ENCODE assay signal across 8 cellular contexts in genomic region chr7:6577369-6578113, GRCh38. TPM values are rescaled to one million over a fixed set of nuclear protein-coding genes. Genes with fewer than 3 reads are reported as not detected.
DNase-seq lines count a peak whose midpoint lies in the region; ATAC-seq lines count a peak whose summit lies in the region.

Gene ZDHHC4, plus strand, starts transcription at chr7:6577454. Its CDS starts 3,108 bp downstream, at chr7:6580562.

- H3K79me1 ChIP-seq in mesenchymal stem cell (replicated peaks; ENCODE audit: low read length, poor library complexity, severe bottlenecking): peaks cover 9% of the 10 kb centered on the region

- H3K4ac ChIP-seq in mesenchymal stem cell (ENCODE audit: low read depth in 1 of 2, low read length in 2 of 2): peak within 1 kb of the TSS; percentile 24 to 95

- peaks cover 0 to 4% of the 10 kb centered on the region in 2 donors for H3K27me3 Mint-ChIP-seq in CD8-positive, alpha-beta memory T cell

- peak within 1 kb of the TSS in 1 of 2 experiments; percentile 18 for H2BK12ac ChIP-seq in mesenchymal stem cell (ENCODE audit: low read length in 2 of 2)

- CTCF ChIA-PET in CD8-positive, alpha-beta memory T cell (lab: Charles Lee): interaction anchor here (0.9 to 1.8 kb wide), 3 partner anchors 13 to 56 kb away, joined by 3 to 10 read pairs (median 3); partner anchors contain the start of gene INTS15

- peak within 1 kb of the TSS; percentile 82 to 93 (median 87) for H3K4me3 Mint-ChIP-seq in CD8-positive, alpha-beta memory T cell

- WGBS in mesenchymal stem cell: 39% methylated on average over 29 of the region's 51 CpGs

- peak within 1 kb of the TSS; percentile 22 for H2BK5ac ChIP-seq in mesenchymal stem cell (ENCODE audit: low read depth, low read length, poor library complexity, severe bottlenecking)

- H3K23ac ChIP-seq in mesenchymal stem cell (ENCODE audit: low read length in 2 of 2): no peak within 1 kb of the TSS

- peak within 1 kb of the TSS; percentile 91 for H3K27ac ChIP-seq in CD8-positive, alpha-beta memory T cell (ENCODE audit: low read depth, low read length)
- H3K27ac ChIP-seq in effector memory CD4-positive, alpha-beta T cell (ENCODE audit: insufficient read depth, low read length, poor library complexity, severe bottlenecking): peak within 1 kb of the TSS; percentile 94
- peak within 1 kb of the TSS; percentile 13 for H3K27ac ChIP-seq in mesenchymal stem cell (ENCODE audit: low read length, poor library complexity, severe bottlenecking)

- peak within 1 kb of the TSS; percentile 78 for H2BK15ac ChIP-seq in mesenchymal stem cell (ENCODE audit: low read depth, poor library complexity, severe bottlenecking)

- H3K9me3 Mint-ChIP-seq in CD8-positive, alpha-beta memory T cell: no peaks in the 10 kb centered on the region

- no peak within 1 kb of the TSS for H2AFZ ChIP-seq in mesenchymal stem cell (ENCODE audit: low read depth, low read length)

- peak within 1 kb of the TSS; percentile 77 for H3K4me3 ChIP-seq in CD8-positive, alpha-beta memory T cell (ENCODE audit: low read length)
- H3K4me3 ChIP-seq in effector memory CD4-positive, alpha-beta T cell (ENCODE audit: insufficient read depth, low read depth, low read length, poor library complexity, severe bottlenecking): peak within 1 kb of the TSS; percentile 76
- H3K4me3 ChIP-seq in mesenchymal stem cell (ENCODE audit: insufficient read depth in 1 of 2, low read depth in 1 of 2, low read length in 2 of 2): peak within 1 kb of the TSS; percentile 73 to 86

- peak within 1 kb of the TSS; percentile 54 for H2BK120ac ChIP-seq in mesenchymal stem cell (ENCODE audit: low read depth, low read length)

- H3K36me3 Mint-ChIP-seq in CD8-positive, alpha-beta memory T cell: peaks cover 3 to 33% (median 7%) of the 10 kb centered on the region in 3 donors

- peaks cover 5 to 38% (median 6%) of the 10 kb centered on the region in 3 donors for H3K4me1 Mint-ChIP-seq in CD8-positive, alpha-beta memory T cell

- H3K14ac ChIP-seq in mesenchymal stem cell (ENCODE audit: low read length in 2 of 2): peak within 1 kb of the TSS; percentile 37 to 77

- peaks cover 5% of the 10 kb centered on the region for H3K36me3 ChIP-seq in CD8-positive, alpha-beta memory T cell (ENCODE audit: insufficient read depth, low read length)
- peaks cover 11% of the 10 kb centered on the region for H3K36me3 ChIP-seq in effector memory CD4-positive, alpha-beta T cell (ENCODE audit: control insufficient read depth, insufficient read depth, low read length)
- H3K36me3 ChIP-seq in mesenchymal stem cell (ENCODE audit: control insufficient read depth in 1 of 2, insufficient read depth in 2 of 2, low read depth in 1 of 2, low read length in 2 of 2): peaks cover 11 to 24% of the 10 kb centered on the region in 2 experiments

- no peaks in the 10 kb centered on the region for H3K9me3 ChIP-seq in CD8-positive, alpha-beta memory T cell (ENCODE audit: low read length)
- H3K9me3 ChIP-seq in effector memory CD4-positive, alpha-beta T cell (ENCODE audit: control insufficient read depth, low read length): no peaks in the 10 kb centered on the region
- no peaks in the 10 kb centered on the region for H3K9me3 ChIP-seq in mesenchymal stem cell (ENCODE audit: control insufficient read depth, low read length)

- peaks cover 10% of the 10 kb centered on the region for H3K4me1 ChIP-seq in CD8-positive, alpha-beta memory T cell (ENCODE audit: insufficient read depth, low read length)
- H3K4me1 ChIP-seq in effector memory CD4-positive, alpha-beta T cell (ENCODE audit: control insufficient read depth, insufficient read depth, low read length, poor library complexity, severe bottlenecking): no peaks in the 10 kb centered on the region
- peaks cover 12% of the 10 kb centered on the region for H3K4me1 ChIP-seq in mesenchymal stem cell (ENCODE audit: control insufficient read depth, insufficient read depth, low read depth, low read length)

- ATAC-seq in GM19467 (IDR thresholded peaks at IDR 0.05; ENCODE audit: unreplicated experiment): peak; percentile 98

- peak within 1 kb of the TSS; percentile 89 to 98 (median 91) for H3K27ac Mint-ChIP-seq in CD8-positive, alpha-beta memory T cell

- H4K8ac ChIP-seq in mesenchymal stem cell (ENCODE audit: low read length): peak within 1 kb of the TSS; percentile 99

- peak within 1 kb of the TSS; percentile 29 to 91 for H3K18ac ChIP-seq in mesenchymal stem cell (ENCODE audit: low read depth in 1 of 2, low read length in 2 of 2)

- POLR2A ChIA-PET in CD8-positive, alpha-beta memory T cell (lab: Charles Lee): interaction anchor here (0.8 to 2.2 kb wide), 2 partner anchors 13 to 54 kb away, joined by 3 to 13 read pairs; partner anchors contain the start of gene INTS15

- peak; percentile 78 to 90 (median 85) for DNase-seq in CD8-positive, alpha-beta memory T cell
- DNase-seq in HPDE6-E6E7 (ENCODE audit: extremely low spot score) (peak; percentile 90), NK-92 (lab: John Stamatoyannopoulos, UW; ENCODE audit: unreplicated experiment) (peak; percentile 56), mesenchymal stem cell (peak; percentile 89)
- DNase-seq in activated CD8-positive, alpha-beta memory T cell treated with anti-CD3 and anti-CD28 coated beads for 24 hours: peak; percentile 93
- DNase-seq in effector memory CD4-positive, alpha-beta T cell: peak; percentile 70 to 77 (median 73)
- peak; percentile 80 for DNase-seq in stimulated activated CD8-positive, alpha-beta memory T cell treated with anti-CD3 and anti-CD28 coated beads, Interleukin-12 subunit alpha, Interleukin-12 subunit beta, amount 100 ng/mL, for 24 hours (ENCODE audit: extremely low read depth)

- H3K9ac ChIP-seq in mesenchymal stem cell (ENCODE audit: low read length): peak within 1 kb of the TSS; percentile 90

- no peaks in the 10 kb centered on the region for H3K27me3 ChIP-seq in CD8-positive, alpha-beta memory T cell (ENCODE audit: insufficient read depth, low read length, poor library complexity, severe bottlenecking)
- no peaks in the 10 kb centered on the region for H3K27me3 ChIP-seq in effector memory CD4-positive, alpha-beta T cell (replicated peaks; ENCODE audit: control insufficient read depth, insufficient read depth, low read length, poor library complexity, severe bottlenecking)
- peaks cover 2 to 3% of the 10 kb centered on the region in 2 experiments for H3K27me3 ChIP-seq in mesenchymal stem cell (ENCODE audit: control insufficient read depth in 1 of 2, insufficient read depth in 1 of 2, low read length in 2 of 2)

- H2AK5ac ChIP-seq in mesenchymal stem cell (ENCODE audit: low read length, severe bottlenecking): no peak within 1 kb of the TSS

- H4K91ac ChIP-seq in mesenchymal stem cell (ENCODE audit: low read length): peak within 1 kb of the TSS; percentile 98

- peak within 1 kb of the TSS; percentile 66 for H3K4me2 ChIP-seq in mesenchymal stem cell (ENCODE audit: low read length, poor library complexity, severe bottlenecking)

RNA-seq across cellular contexts. Expression of gene ZDHHC4, which starts in this region (rescaled TPM):
- 10 to 100 TPM; 31.6 to 34.9 TPM for total RNA-seq in CD8-positive, alpha-beta memory T cell
- 57.6 TPM for polyA plus RNA-seq in CD8-positive, alpha-beta memory T cell
- 48.8 TPM for polyA plus RNA-seq in mesenchymal stem cell (2013, experiment 1 of 2)
- 54.1 TPM for polyA plus RNA-seq in mesenchymal stem cell (2013, experiment 2 of 2)

Comparison
In these comparisons a context has a peak if more than half of its experiments do, and no peak if none do; other contexts are left out.
1. Peak in every context shown above with its lines: DNase-seq, ATAC-seq, H3K4me3 ChIP-seq and H3K27ac ChIP-seq.
2. H3K27ac ChIP-seq: peak in every context shown above with its lines; median percentile 94 in effector memory CD4-positive, alpha-beta T cell; 91 in CD8-positive, alpha-beta memory T cell; 13 in mesenchymal stem cell.